Comparison of ENCODE assay signal across 10 cellular contexts in the genomic region with DNA sequence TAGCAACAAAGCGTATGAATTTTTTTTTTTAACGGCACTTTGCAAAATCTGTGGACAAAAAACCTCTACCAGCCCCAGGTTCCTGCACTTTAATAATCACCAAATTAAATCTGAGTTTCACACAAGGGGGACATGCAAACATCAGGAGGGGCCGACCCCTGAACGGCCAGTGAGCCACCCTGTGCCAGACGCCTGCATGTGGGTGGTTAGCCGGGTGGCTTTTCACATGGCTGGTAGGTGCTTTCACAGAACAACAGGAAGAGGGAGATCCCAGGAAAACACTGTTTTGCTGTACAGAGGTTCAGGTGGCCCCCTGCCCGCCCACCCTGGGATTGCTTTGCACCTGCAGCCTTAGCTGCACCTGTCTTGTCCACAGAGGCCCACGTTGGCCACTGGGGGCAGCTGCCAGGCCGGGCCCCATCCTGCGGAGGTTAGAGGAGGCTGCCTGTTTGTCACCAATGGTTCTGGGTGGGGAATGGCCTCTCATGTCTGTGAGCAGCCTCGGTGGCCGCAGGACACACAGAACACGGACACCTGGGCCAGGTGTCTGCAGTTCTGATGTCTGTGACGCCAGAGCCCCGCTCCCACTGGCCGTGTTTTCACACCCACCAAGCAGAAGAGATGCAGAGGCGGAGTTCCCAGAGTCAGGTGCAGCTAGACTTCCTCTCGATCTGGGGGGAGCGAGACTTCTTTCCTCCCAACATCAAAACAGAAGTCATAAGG.
A peak's percentile ranks its signal among the peaks of the same experiment; 100 is the strongest.
DNase-seq lines count a peak whose midpoint lies in the region; ATAC-seq and TF ChIP-seq lines count a peak whose summit lies in the region.
"Had no signal": no experiment of that assay in that cellular context is flagged by ENCODE, and none has a peak within 500 bp of the region (broad histone marks: within the 10 kb centered on the region; RNA-seq: fewer than 3 reads in every experiment).

No MANE protein-coding gene starts in this region.

- H4K20me1 ChIP-seq in BLaER1 (peaks cover 98% of the 10 kb centered on the region), DND-41 (ENCODE audit: insufficient read depth, low read length) (peaks cover 5% of the 10 kb centered on the region)

- peak; percentile 57 for DNase-seq in DND-41
- DNase-seq in WERI-Rb-1, result no peak
- DNase-seq in effector memory CD4-positive, alpha-beta T cell, result peak in 1 of 3 donors; percentile 29
- DNase-seq in NCI-H1105 treated with DMSO at 0.1 percent for 48 hours (lab: John Stamatoyannopoulos, UW), result no peak
- no peak for DNase-seq in DMS79 treated with DMSO at 0.1 percent for 48 hours (lab: John Stamatoyannopoulos, UW)
- DNase-seq in AG20443 (ENCODE audit: low spot score), result no peak
- DNase-seq: DMS79, MV-4-11 had no signal

- H3K4me3 ChIP-seq in BLaER1, result no peak overlapping the region
- H3K4me3 ChIP-seq in DND-41 (ENCODE audit: low read depth in 1 of 2, low read length in 2 of 2), result no peak overlapping the region
- no peak overlapping the region for H3K4me3 ChIP-seq in WERI-Rb-1 (ENCODE audit: low read depth, low read length)
- peak overlapping the region; percentile 4 for H3K4me3 ChIP-seq in effector memory CD4-positive, alpha-beta T cell (ENCODE audit: insufficient read depth, low read depth, low read length, poor library complexity, severe bottlenecking)

- H3K4me2 ChIP-seq in BLaER1, result peak overlapping the region; percentile 69
- no peak overlapping the region for H3K4me2 ChIP-seq in DND-41 (ENCODE audit: insufficient read depth, low read length)

- peak overlapping the region; percentile 44 for H3K27ac ChIP-seq in BLaER1
- peak overlapping the region; percentile 70 for H3K27ac ChIP-seq in DND-41 (ENCODE audit: low read length)
- H3K27ac ChIP-seq in WERI-Rb-1, result no peak overlapping the region
- H3K27ac ChIP-seq in effector memory CD4-positive, alpha-beta T cell (ENCODE audit: insufficient read depth, low read length, poor library complexity, severe bottlenecking), result peak overlapping the region; percentile 56

- peaks cover 99% of the 10 kb centered on the region for H3K79me2 ChIP-seq in DND-41 (ENCODE audit: insufficient read depth, low read length)

- peaks cover 9% of the 10 kb centered on the region for H3K9me3 ChIP-seq in BLaER1
- H3K9me3 ChIP-seq in DND-41 (ENCODE audit: insufficient read depth, low read length, severe bottlenecking), result peaks cover 2% of the 10 kb centered on the region
- H3K9me3 ChIP-seq in WERI-Rb-1 (ENCODE audit: severe bottlenecking), result no peaks in the 10 kb centered on the region
- H3K9me3 ChIP-seq in effector memory CD4-positive, alpha-beta T cell (ENCODE audit: control insufficient read depth, low read length), result no peaks in the 10 kb centered on the region

- H3K9ac ChIP-seq in BLaER1 (peak overlapping the region; percentile 13; the same call in 1 of the 2 replicates), DND-41 (ENCODE audit: low read depth, low read length) (no peak overlapping the region)

- H3K36me3 ChIP-seq in BLaER1 (peaks cover 51% of the 10 kb centered on the region), DND-41 (ENCODE audit: insufficient read depth, low read length) (peaks cover 82% of the 10 kb centered on the region), WERI-Rb-1 (peaks cover 8% of the 10 kb centered on the region)
- H3K36me3 ChIP-seq in effector memory CD4-positive, alpha-beta T cell (ENCODE audit: control insufficient read depth, insufficient read depth, low read length), result peaks cover 8% of the 10 kb centered on the region

- H3K4me1 ChIP-seq in BLaER1 (peaks cover 76% of the 10 kb centered on the region), DND-41 (ENCODE audit: insufficient read depth, low read length) (peaks cover 81% of the 10 kb centered on the region)
- H3K4me1 ChIP-seq in effector memory CD4-positive, alpha-beta T cell (ENCODE audit: control insufficient read depth, insufficient read depth, low read length, poor library complexity, severe bottlenecking), result peaks cover 70% of the 10 kb centered on the region

- H3K27me3 ChIP-seq in BLaER1 (no peaks in the 10 kb centered on the region), DND-41 (ENCODE audit: insufficient read depth, low read length, poor library complexity) (no peaks in the 10 kb centered on the region), WERI-Rb-1 (ENCODE audit: insufficient read depth, low read depth, severe bottlenecking) (no peaks in the 10 kb centered on the region)
- no peaks in the 10 kb centered on the region for H3K27me3 ChIP-seq in effector memory CD4-positive, alpha-beta T cell (replicated peaks; ENCODE audit: control insufficient read depth, insufficient read depth, low read length, poor library complexity, severe bottlenecking)

- TF ChIP-seq CTCF in DND-41 (IDR thresholded peaks at IDR 0.05; ENCODE audit: borderline replicate concordance, extremely low read depth, low read length, poor library complexity, severe bottlenecking) (no peak), WERI-Rb-1 (IDR thresholded peaks at IDR 0.05; ENCODE audit: low read depth, low read length) (peak; percentile 38)

- peak; percentile 44 for ATAC-seq in DND-41 (ENCODE audit: insufficient read depth, low read depth)
- ATAC-seq in esophagus mucosa, result no peak

- H2AFZ ChIP-seq in DND-41 (ENCODE audit: low read depth, low read length), result no peak overlapping the region
